In genomic region chr2:150063950-150064549, GRCh38 we compare ENCODE assay signal across 20 cellular contexts.
DNase-seq lines count a peak whose midpoint lies in the region; ATAC-seq and TF ChIP-seq lines count a peak whose summit lies in the region.
"Had no signal": no experiment of that assay in that cellular context is flagged by ENCODE, and none has a peak within 500 bp of the region (broad histone marks: within the 10 kb centered on the region; RNA-seq: fewer than 3 reads in every experiment).

No MANE protein-coding gene starts in this region.

- H2AFZ ChIP-seq in GM23338 (no peak overlapping the region), PC-3 (ENCODE audit: low read length) (no peak overlapping the region)

- H3K4me2 ChIP-seq in GM23338: peak overlapping the region; percentile 37; the same call in 1 of the 2 replicates
- H3K4me2 ChIP-seq in PC-3 (ENCODE audit: low read length): peak overlapping the region; percentile 55; the same call in 1 of the 2 replicates

- H3K4me3 Mint-ChIP-seq in GM23338: no peak overlapping the region
- H3K4me3 Mint-ChIP-seq in endodermal cell: no peak overlapping the region
- H3K4me3 Mint-ChIP-seq in neural crest cell: peak overlapping the region; percentile 22
- H3K4me3 Mint-ChIP-seq: activated CD8-positive, alpha-beta memory T cell treated with anti-CD3 and anti-CD28 coated beads, Interleukin-2, amount 10 ng/mL, durations not matched to agents 7 days and 5 days; activated naive CD8-positive, alpha-beta T cell treated with anti-CD3 and anti-CD28 coated beads, Interleukin-2, amount 10 ng/mL, durations not matched to agents 7 days and 5 days; CD4-positive, alpha-beta T cell; natural killer cell treated with Interleukin-12 subunit alpha and Interleukin-12 subunit beta and Interleukin-15 and Interleukin-18, amount 100 ng/mL, for 72 hours had no signal

- H3K27me3 ChIP-seq in GM23338 (ENCODE audit: insufficient read depth) (no peaks in the 10 kb centered on the region), PC-3 (ENCODE audit: low read length) (no peaks in the 10 kb centered on the region), endodermal cell (ENCODE audit: control insufficient read depth, insufficient read depth, low read length, poor library complexity, severe bottlenecking) (no peaks in the 10 kb centered on the region), lower lobe of right lung (ENCODE audit: low read depth) (no peaks in the 10 kb centered on the region)

- H3K36me3 Mint-ChIP-seq in GM23338 (ENCODE audit: low read depth): no peaks in the 10 kb centered on the region
- H3K36me3 Mint-ChIP-seq in endodermal cell (ENCODE audit: low read depth): no peaks in the 10 kb centered on the region
- H3K36me3 Mint-ChIP-seq in neural crest cell (ENCODE audit: low read depth): no peaks in the 10 kb centered on the region
- H3K36me3 Mint-ChIP-seq: activated CD8-positive, alpha-beta memory T cell treated with anti-CD3 and anti-CD28 coated beads, Interleukin-2, amount 10 ng/mL, durations not matched to agents 7 days and 5 days; activated naive CD8-positive, alpha-beta T cell treated with anti-CD3 and anti-CD28 coated beads, Interleukin-2, amount 10 ng/mL, durations not matched to agents 7 days and 5 days; natural killer cell treated with Interleukin-12 subunit alpha and Interleukin-12 subunit beta and Interleukin-15 and Interleukin-18, amount 100 ng/mL, for 72 hours had no signal

- DNase-seq in GM23338 (ENCODE audit: low spot score): peak; percentile 71
- no peak for DNase-seq in PC-3
- peak; percentile 54 for DNase-seq in endodermal cell
- DNase-seq in neural crest cell (ENCODE audit: low read depth, low spot score): peak; percentile 15
- DNase-seq in AG08396 (ENCODE audit: low spot score): no peak
- DNase-seq in lower lobe of right lung: no peak
- DNase-seq: activated CD4-positive, alpha-beta T cell treated with anti-CD3 and anti-CD28 coated beads for 4 hours; activated CD8-positive, alpha-beta memory T cell treated with anti-CD3 and anti-CD28 coated beads, Interleukin-2, amount 10 ng/mL, durations not matched to agents 7 days and 5 days; activated naive CD8-positive, alpha-beta T cell treated with anti-CD3 and anti-CD28 coated beads, Interleukin-2, amount 10 ng/mL, durations not matched to agents 7 days and 5 days; CD4-positive, alpha-beta T cell; DMS153; Kasumi-1; NCI-H2081; RPMI8226; stimulated activated CD4-positive, alpha-beta T cell treated with anti-CD3 and anti-CD28 coated beads, Interleukin-2, amount 100 ng/mL, for 24 hours; stimulated activated naive CD4-positive, alpha-beta T cell treated with Interleukin-2 at 50 U/mL for 16 hours had no signal

- H3K27ac Mint-ChIP-seq in GM23338: peak overlapping the region; percentile 20; the same call in 1 of the 2 replicates
- no peak overlapping the region for H3K27ac Mint-ChIP-seq in endodermal cell
- H3K27ac Mint-ChIP-seq in neural crest cell (ENCODE audit: unreplicated experiment): peak overlapping the region; percentile 54
- H3K27ac Mint-ChIP-seq: activated CD8-positive, alpha-beta memory T cell treated with anti-CD3 and anti-CD28 coated beads, Interleukin-2, amount 10 ng/mL, durations not matched to agents 7 days and 5 days; activated naive CD8-positive, alpha-beta T cell treated with anti-CD3 and anti-CD28 coated beads, Interleukin-2, amount 10 ng/mL, durations not matched to agents 7 days and 5 days; CD4-positive, alpha-beta T cell; natural killer cell treated with Interleukin-12 subunit alpha and Interleukin-12 subunit beta and Interleukin-15 and Interleukin-18, amount 100 ng/mL, for 72 hours; progenitor cell of endocrine pancreas had no signal

- H3K9ac ChIP-seq in PC-3 (ENCODE audit: low read length) (no peak overlapping the region), endodermal cell (ENCODE audit: extremely low read depth, low read length, poor library complexity, severe bottlenecking) (no peak overlapping the region)

- 68 to 80% methylated on average over 5 to 6 of the region's 6 CpGs for WGBS in endodermal cell (ENCODE audit: insufficient coverage in 1 of 2, insufficient read length in 1 of 2), 2 experiments

- H3K9me3 ChIP-seq in PC-3 (ENCODE audit: low read length) (no peaks in the 10 kb centered on the region), endodermal cell (ENCODE audit: control insufficient read depth, low read length) (no peaks in the 10 kb centered on the region), lower lobe of right lung (no peaks in the 10 kb centered on the region)

- H3K9me2 ChIP-seq in GM23338 (ENCODE audit: insufficient read depth) (no peaks in the 10 kb centered on the region), PC-3 (replicated peaks; ENCODE audit: low read length) (no peaks in the 10 kb centered on the region; the same call in 1 of the 2 replicates)

- POLR2A ChIA-PET in PC-3 (lab: Charles Lee; ENCODE audit: unreplicated experiment): no interaction called here

- H3K4me3 ChIP-seq in GM23338: no peak overlapping the region
- H3K4me3 ChIP-seq in PC-3 (ENCODE audit: low read length): no peak overlapping the region
- no peak overlapping the region for H3K4me3 ChIP-seq in endodermal cell (ENCODE audit: low read length)
- H3K4me3 ChIP-seq in lower lobe of right lung: no peak overlapping the region

- H3K9me3 Mint-ChIP-seq in GM23338 (no peaks in the 10 kb centered on the region), endodermal cell (no peaks in the 10 kb centered on the region), neural crest cell (no peaks in the 10 kb centered on the region)
- H3K9me3 Mint-ChIP-seq: activated naive CD8-positive, alpha-beta T cell treated with anti-CD3 and anti-CD28 coated beads, Interleukin-2, amount 10 ng/mL, durations not matched to agents 7 days and 5 days had no signal

- H3K79me2 ChIP-seq in GM23338 (replicated peaks; ENCODE audit: insufficient read depth) (no peaks in the 10 kb centered on the region), PC-3 (ENCODE audit: low read length) (no peaks in the 10 kb centered on the region)

- H3K36me3 ChIP-seq in GM23338 (ENCODE audit: insufficient read depth) (no peaks in the 10 kb centered on the region), PC-3 (ENCODE audit: low read depth, low read length) (no peaks in the 10 kb centered on the region), endodermal cell (ENCODE audit: control insufficient read depth, insufficient read depth, low read length) (no peaks in the 10 kb centered on the region), lower lobe of right lung (no peaks in the 10 kb centered on the region)

- TF ChIP-seq CTCF in GM23338 (conservative IDR thresholded peaks at IDR 0.05; ENCODE audit: low read depth in 2 of 2): no peak
- TF ChIP-seq CTCF in PC-3 (conservative IDR thresholded peaks at IDR 0.05; ENCODE audit: low read depth, low read length): no peak
- TF ChIP-seq CTCF in endodermal cell (conservative IDR thresholded peaks at IDR 0.05): no peak
- TF ChIP-seq CTCF in neural crest cell (conservative IDR thresholded peaks at IDR 0.05): no peak
- TF ChIP-seq CTCF in lower lobe of right lung (IDR thresholded peaks at IDR 0.05): no peak

- CTCF ChIA-PET in PC-3 (lab: Charles Lee): interaction anchor here (0.6 kb wide), 1 partner anchor 44 kb away, joined by 4 read pairs; no protein-coding TSS in a partner anchor

- ATAC-seq in GM23338: peak; percentile 97
- no peak for ATAC-seq in PC-3
- ATAC-seq in lower lobe of right lung: no peak
- no peak for ATAC-seq in GM21367 (IDR thresholded peaks at IDR 0.05; ENCODE audit: unreplicated experiment)
- ATAC-seq: activated CD8-positive, alpha-beta memory T cell treated with anti-CD3 and anti-CD28 coated beads, Interleukin-2, amount 10 ng/mL, durations not matched to agents 7 days and 5 days; HCT116; natural killer cell treated with Interleukin-12 subunit alpha and Interleukin-12 subunit beta and Interleukin-15 and Interleukin-18, amount 100 ng/mL, for 72 hours had no signal

- H4K20me1 ChIP-seq in GM23338 (replicated peaks; ENCODE audit: insufficient read depth) (no peaks in the 10 kb centered on the region), PC-3 (ENCODE audit: low read length) (no peaks in the 10 kb centered on the region)

- peaks cover 59% of the 10 kb centered on the region for H3K4me1 ChIP-seq in GM23338 (ENCODE audit: insufficient read depth)
- H3K4me1 ChIP-seq in PC-3 (ENCODE audit: insufficient read depth, low read length): peaks cover 15% of the 10 kb centered on the region
- H3K4me1 ChIP-seq in endodermal cell (ENCODE audit: control insufficient read depth, insufficient read depth, low read length): no peaks in the 10 kb centered on the region
- no peaks in the 10 kb centered on the region for H3K4me1 ChIP-seq in lower lobe of right lung

- H3F3A ChIP-seq in GM23338 (replicated peaks; ENCODE audit: low read depth) (no peaks in the 10 kb centered on the region), PC-3 (ENCODE audit: low read length, unreplicated experiment) (no peaks in the 10 kb centered on the region)

- no peak overlapping the region for H3K27ac ChIP-seq in GM23338 (ENCODE audit: low read depth)
- H3K27ac ChIP-seq in PC-3 (ENCODE audit: low read length): peak overlapping the region; percentile 58
- H3K27ac ChIP-seq in endodermal cell (ENCODE audit: low read depth, low read length): peak overlapping the region; percentile 95
- H3K27ac ChIP-seq in lower lobe of right lung: no peak overlapping the region

- H3K27me3 Mint-ChIP-seq in GM23338 (ENCODE audit: insufficient read depth, low read depth, poor library complexity) (no peaks in the 10 kb centered on the region), endodermal cell (ENCODE audit: insufficient read depth) (peaks cover 5% of the 10 kb centered on the region), neural crest cell (ENCODE audit: low read depth) (no peaks in the 10 kb centered on the region)
- H3K27me3 Mint-ChIP-seq: activated CD8-positive, alpha-beta memory T cell treated with anti-CD3 and anti-CD28 coated beads, Interleukin-2, amount 10 ng/mL, durations not matched to agents 7 days and 5 days; activated naive CD8-positive, alpha-beta T cell treated with anti-CD3 and anti-CD28 coated beads, Interleukin-2, amount 10 ng/mL, durations not matched to agents 7 days and 5 days; CD4-positive, alpha-beta T cell; natural killer cell treated with Interleukin-12 subunit alpha and Interleukin-12 subunit beta and Interleukin-15 and Interleukin-18, amount 100 ng/mL, for 72 hours had no signal

- BruUV-seq in PC-3 (replicated peaks; lab: Mats Ljungman, UMichigan): no TSS peak

- H3K4me1 Mint-ChIP-seq in GM23338: peaks cover 47% of the 10 kb centered on the region
- no peaks in the 10 kb centered on the region for H3K4me1 Mint-ChIP-seq in endodermal cell
- H3K4me1 Mint-ChIP-seq in neural crest cell: peaks cover 48% of the 10 kb centered on the region
- H3K4me1 Mint-ChIP-seq: activated CD8-positive, alpha-beta memory T cell treated with anti-CD3 and anti-CD28 coated beads, Interleukin-2, amount 10 ng/mL, durations not matched to agents 7 days and 5 days; activated naive CD8-positive, alpha-beta T cell treated with anti-CD3 and anti-CD28 coated beads, Interleukin-2, amount 10 ng/mL, durations not matched to agents 7 days and 5 days had no signal

- intact Hi-C loops in PC-3 (cut with micrococcal nuclease): no loop called here
- intact Hi-C loops in lower lobe of right lung (cut with DNase I): no loop called here

TF ChIP-seq in GM23338, 12 proteins besides CTCF, POLR2A, EP300 and RAD21 (continues in another document):
- TF ChIP-seq NANOG (IDR thresholded peaks at IDR 0.05; ENCODE audit: borderline replicate concordance): peak; percentile 33; the same call in 1 of the 2 replicates
- TF ChIP-seq ZNF114 (CRISPR knock-in tag; IDR thresholded peaks at IDR 0.05): no peak
- TF ChIP-seq EZH2phosphoT487 (IDR thresholded peaks at IDR 0.05; ENCODE audit: unreplicated experiment): no peak

Comparison
In these comparisons a context has a peak if more than half of its experiments do, and no peak if none do; other contexts are left out.
1. DNase-seq: peak in GM23338 (single experiment), endodermal cell (single experiment) and neural crest cell (single experiment); none in PC-3 (single experiment), AG08396 (single experiment) and lower lobe of right lung (single experiment).
2. H3K27ac ChIP-seq: peak in PC-3 (single experiment) and endodermal cell (single experiment); none in GM23338 (single experiment) and lower lobe of right lung (single experiment).